In the genomic region with DNA sequence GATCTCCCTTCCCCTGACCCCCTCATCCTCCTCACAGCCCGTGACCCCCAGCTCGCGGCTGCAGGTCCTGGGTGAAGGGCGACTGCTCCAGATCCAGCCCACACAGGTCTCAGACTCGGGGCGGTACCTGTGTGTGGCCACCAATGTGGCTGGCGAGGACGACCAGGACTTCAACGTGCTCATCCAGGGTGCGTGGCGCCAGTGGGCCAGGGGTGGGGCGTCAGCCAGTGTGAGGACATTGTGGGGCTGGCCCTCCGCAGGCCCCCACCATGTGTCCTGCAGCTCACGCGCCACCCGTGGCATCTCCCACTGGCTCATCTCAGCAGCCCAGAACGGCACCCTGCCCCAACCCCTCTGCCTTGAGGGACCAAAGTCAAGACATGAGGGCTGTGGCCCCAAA, we compare ENCODE assay signal across 29 cellular contexts.
"Had no signal": no experiment of that assay in that cellular context is flagged by ENCODE, and none has a peak within 500 bp of the region (broad histone marks: within the 10 kb centered on the region; RNA-seq: fewer than 3 reads in every experiment).

No MANE protein-coding gene starts in this region.

- H3K36me3 Mint-ChIP-seq: naive thymus-derived CD4-positive, alpha-beta T cell; natural killer cell; stimulated activated effector memory CD8-positive, alpha-beta T cell treated with anti-CD3 and anti-CD28 coated beads, Interleukin-12 subunit alpha, Interleukin-12 subunit beta, amount 100 ng/mL, for 72 hours; stimulated activated naive B cell treated with anti-CD40 and anti-IgM and Interleukin-4, amounts not matched to agents 10 μg/mL and 1 μg/mL and 100 μg/mL, for 72 hours had no signal

- H3K36me3 ChIP-seq: ovary, right lobe of liver, thoracic aorta, thyroid gland, tibial nerve, upper lobe of left lung, vagina had no signal

- H3K27me3 Mint-ChIP-seq: progenitor cell of endocrine pancreas; stimulated activated naive CD8-positive, alpha-beta T cell treated with anti-CD3 and anti-CD28 coated beads, Interleukin-15, Interleukin-2, amounts not matched to agents 100 ng/mL and 50 ng/mL, for 24 hours had no signal

- H3K27me3 ChIP-seq: ovary, right lobe of liver, sigmoid colon, thyroid gland, tibial nerve, upper lobe of left lung, vagina had no signal

- ATAC-seq: naive thymus-derived CD4-positive, alpha-beta T cell; natural killer cell; psoas muscle; right cardiac atrium; right lobe of liver; stimulated activated effector memory CD8-positive, alpha-beta T cell treated with anti-CD3 and anti-CD28 coated beads, Interleukin-12 subunit alpha, Interleukin-12 subunit beta, amount 100 ng/mL, for 72 hours; stimulated activated naive B cell treated with anti-CD40 and anti-IgM and Interleukin-4, amounts not matched to agents 10 μg/mL and 1 μg/mL and 100 μg/mL, for 72 hours had no signal

- H3K79me2 ChIP-seq: parathyroid adenoma had no signal

- H3K4me1 Mint-ChIP-seq: naive thymus-derived CD4-positive, alpha-beta T cell; natural killer cell; nephron; stimulated activated effector memory CD8-positive, alpha-beta T cell treated with anti-CD3 and anti-CD28 coated beads, Interleukin-12 subunit alpha, Interleukin-12 subunit beta, amount 100 ng/mL, for 72 hours; stimulated activated naive B cell treated with anti-CD40 and anti-IgM and Interleukin-4, amounts not matched to agents 10 μg/mL and 1 μg/mL and 100 μg/mL, for 72 hours had no signal

- H3K27ac Mint-ChIP-seq: naive thymus-derived CD4-positive, alpha-beta T cell; natural killer cell; nephron; progenitor cell of endocrine pancreas; stimulated activated effector memory CD8-positive, alpha-beta T cell treated with anti-CD3 and anti-CD28 coated beads, Interleukin-12 subunit alpha, Interleukin-12 subunit beta, amount 100 ng/mL, for 72 hours; stimulated activated naive B cell treated with anti-CD40 and anti-IgM and Interleukin-4, amounts not matched to agents 10 μg/mL and 1 μg/mL and 100 μg/mL, for 72 hours; stimulated activated naive CD8-positive, alpha-beta T cell treated with anti-CD3 and anti-CD28 coated beads, Interleukin-15, Interleukin-2, amounts not matched to agents 100 ng/mL and 50 ng/mL, for 24 hours had no signal

- H3K27ac ChIP-seq: ovary, parathyroid adenoma, psoas muscle, right lobe of liver, sigmoid colon, stomach, thoracic aorta, thyroid gland, tibial nerve, upper lobe of left lung, vagina had no signal

- H3K9me3 Mint-ChIP-seq: natural killer cell; nephron; neural crest cell; stimulated activated effector memory CD8-positive, alpha-beta T cell treated with anti-CD3 and anti-CD28 coated beads, Interleukin-12 subunit alpha, Interleukin-12 subunit beta, amount 100 ng/mL, for 72 hours; stimulated activated naive CD8-positive, alpha-beta T cell treated with anti-CD3 and anti-CD28 coated beads, Interleukin-15, Interleukin-2, amounts not matched to agents 100 ng/mL and 50 ng/mL, for 24 hours had no signal

- H3K4me3 Mint-ChIP-seq: naive thymus-derived CD4-positive, alpha-beta T cell; natural killer cell; nephron; neural crest cell; stimulated activated effector memory CD8-positive, alpha-beta T cell treated with anti-CD3 and anti-CD28 coated beads, Interleukin-12 subunit alpha, Interleukin-12 subunit beta, amount 100 ng/mL, for 72 hours; stimulated activated naive B cell treated with anti-CD40 and anti-IgM and Interleukin-4, amounts not matched to agents 10 μg/mL and 1 μg/mL and 100 μg/mL, for 72 hours; stimulated activated naive CD8-positive, alpha-beta T cell treated with anti-CD3 and anti-CD28 coated beads, Interleukin-15, Interleukin-2, amounts not matched to agents 100 ng/mL and 50 ng/mL, for 24 hours had no signal

- H3K9me3 ChIP-seq: ovary, psoas muscle, right lobe of liver, sigmoid colon, stomach, thoracic aorta, thyroid gland, tibial nerve, upper lobe of left lung, vagina had no signal

- H3K4me1 ChIP-seq: parathyroid adenoma, psoas muscle, right lobe of liver, sigmoid colon, stomach, thyroid gland, tibial nerve, upper lobe of left lung, vagina had no signal

- DNase-seq: naive thymus-derived CD4-positive, alpha-beta T cell; natural killer cell; occipital lobe; ovary; posterior cingulate gyrus; psoas muscle; right cardiac atrium; right lobe of liver; sigmoid colon; small intestine; stimulated activated CD4-positive, alpha-beta T cell treated with anti-CD3 and anti-CD28 coated beads, Interleukin-15, amount 100 ng/mL, for 24 hours; stimulated activated CD4-positive, alpha-beta T cell treated with anti-CD3 and anti-CD28 coated beads, Interleukin-2, amount 100 ng/mL, for 24 hours; stimulated activated CD4-positive, alpha-beta T cell treated with anti-CD3 and anti-CD28 coated beads, Interleukin-2, amount 100 ng/mL, for 48 hours; stimulated activated CD4-positive, alpha-beta T cell treated with anti-CD3 and anti-CD28 coated beads, Interleukin-4, amount 100 ng/mL, for 24 hours; stimulated activated naive B cell treated with anti-CD40 and anti-IgM and Interleukin-4, amounts not matched to agents 10 μg/mL and 1 μg/mL and 100 μg/mL, for 72 hours; stimulated activated naive CD4-positive, alpha-beta T cell treated with Interleukin-2 at 50 U/mL for 16 hours; stomach; thyroid gland; trophoblast cell had no signal

- H3K4me3 ChIP-seq: ovary, psoas muscle, right lobe of liver, sigmoid colon, stomach, thoracic aorta, thyroid gland, tibial nerve, upper lobe of left lung, vagina had no signal

- H3K9ac ChIP-seq: parathyroid adenoma had no signal

- H2AFZ ChIP-seq: parathyroid adenoma had no signal
